In the genomic region with DNA sequence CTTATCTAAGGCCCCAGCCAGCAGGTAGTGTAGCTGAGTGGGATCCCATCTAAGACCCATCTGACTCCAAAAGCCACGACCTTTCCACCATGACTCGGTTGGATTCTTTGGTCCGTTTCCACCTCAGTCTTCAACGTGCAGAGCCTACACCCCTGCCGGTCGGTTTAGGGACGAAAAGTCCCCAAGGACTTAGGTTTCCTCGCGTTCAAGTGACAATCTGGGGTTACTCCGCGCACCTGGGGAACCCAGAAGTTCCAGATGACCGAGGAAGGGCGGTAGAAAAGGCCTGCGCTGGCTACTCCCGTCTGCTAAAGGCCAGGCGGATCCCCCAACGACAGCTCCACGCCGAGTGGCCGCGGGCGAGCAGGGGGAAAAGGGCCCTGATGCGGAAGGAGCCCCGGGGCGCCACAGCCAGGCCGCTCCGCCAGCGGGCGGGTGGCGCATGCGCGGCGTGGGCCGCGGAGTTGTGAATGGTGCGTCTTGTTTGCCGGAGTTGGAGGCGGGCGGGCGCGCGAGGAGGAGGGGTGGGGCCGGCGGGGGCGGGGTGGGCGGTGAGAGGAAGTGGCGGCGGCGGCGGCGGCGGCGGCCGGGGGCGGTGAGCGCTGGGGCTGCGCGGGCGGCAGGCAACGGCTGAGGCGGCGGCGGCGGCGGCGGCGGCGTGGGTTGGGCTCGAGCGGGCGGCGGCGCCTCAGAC, we compare ENCODE assay signal across 1 cellular context.
TF ChIP-seq lines count a peak whose summit lies in the region.

A gene (plus strand): TSS at position 595 of the 694 bp plus-strand sequence. CDS start 259 bp downstream, outside the sequence.

TF ChIP-seq in HepG2, 621 proteins besides CTCF, POLR2A, EP300 and RAD21 (continued from another document and continues in another):
- TF ChIP-seq, protein P1, sequence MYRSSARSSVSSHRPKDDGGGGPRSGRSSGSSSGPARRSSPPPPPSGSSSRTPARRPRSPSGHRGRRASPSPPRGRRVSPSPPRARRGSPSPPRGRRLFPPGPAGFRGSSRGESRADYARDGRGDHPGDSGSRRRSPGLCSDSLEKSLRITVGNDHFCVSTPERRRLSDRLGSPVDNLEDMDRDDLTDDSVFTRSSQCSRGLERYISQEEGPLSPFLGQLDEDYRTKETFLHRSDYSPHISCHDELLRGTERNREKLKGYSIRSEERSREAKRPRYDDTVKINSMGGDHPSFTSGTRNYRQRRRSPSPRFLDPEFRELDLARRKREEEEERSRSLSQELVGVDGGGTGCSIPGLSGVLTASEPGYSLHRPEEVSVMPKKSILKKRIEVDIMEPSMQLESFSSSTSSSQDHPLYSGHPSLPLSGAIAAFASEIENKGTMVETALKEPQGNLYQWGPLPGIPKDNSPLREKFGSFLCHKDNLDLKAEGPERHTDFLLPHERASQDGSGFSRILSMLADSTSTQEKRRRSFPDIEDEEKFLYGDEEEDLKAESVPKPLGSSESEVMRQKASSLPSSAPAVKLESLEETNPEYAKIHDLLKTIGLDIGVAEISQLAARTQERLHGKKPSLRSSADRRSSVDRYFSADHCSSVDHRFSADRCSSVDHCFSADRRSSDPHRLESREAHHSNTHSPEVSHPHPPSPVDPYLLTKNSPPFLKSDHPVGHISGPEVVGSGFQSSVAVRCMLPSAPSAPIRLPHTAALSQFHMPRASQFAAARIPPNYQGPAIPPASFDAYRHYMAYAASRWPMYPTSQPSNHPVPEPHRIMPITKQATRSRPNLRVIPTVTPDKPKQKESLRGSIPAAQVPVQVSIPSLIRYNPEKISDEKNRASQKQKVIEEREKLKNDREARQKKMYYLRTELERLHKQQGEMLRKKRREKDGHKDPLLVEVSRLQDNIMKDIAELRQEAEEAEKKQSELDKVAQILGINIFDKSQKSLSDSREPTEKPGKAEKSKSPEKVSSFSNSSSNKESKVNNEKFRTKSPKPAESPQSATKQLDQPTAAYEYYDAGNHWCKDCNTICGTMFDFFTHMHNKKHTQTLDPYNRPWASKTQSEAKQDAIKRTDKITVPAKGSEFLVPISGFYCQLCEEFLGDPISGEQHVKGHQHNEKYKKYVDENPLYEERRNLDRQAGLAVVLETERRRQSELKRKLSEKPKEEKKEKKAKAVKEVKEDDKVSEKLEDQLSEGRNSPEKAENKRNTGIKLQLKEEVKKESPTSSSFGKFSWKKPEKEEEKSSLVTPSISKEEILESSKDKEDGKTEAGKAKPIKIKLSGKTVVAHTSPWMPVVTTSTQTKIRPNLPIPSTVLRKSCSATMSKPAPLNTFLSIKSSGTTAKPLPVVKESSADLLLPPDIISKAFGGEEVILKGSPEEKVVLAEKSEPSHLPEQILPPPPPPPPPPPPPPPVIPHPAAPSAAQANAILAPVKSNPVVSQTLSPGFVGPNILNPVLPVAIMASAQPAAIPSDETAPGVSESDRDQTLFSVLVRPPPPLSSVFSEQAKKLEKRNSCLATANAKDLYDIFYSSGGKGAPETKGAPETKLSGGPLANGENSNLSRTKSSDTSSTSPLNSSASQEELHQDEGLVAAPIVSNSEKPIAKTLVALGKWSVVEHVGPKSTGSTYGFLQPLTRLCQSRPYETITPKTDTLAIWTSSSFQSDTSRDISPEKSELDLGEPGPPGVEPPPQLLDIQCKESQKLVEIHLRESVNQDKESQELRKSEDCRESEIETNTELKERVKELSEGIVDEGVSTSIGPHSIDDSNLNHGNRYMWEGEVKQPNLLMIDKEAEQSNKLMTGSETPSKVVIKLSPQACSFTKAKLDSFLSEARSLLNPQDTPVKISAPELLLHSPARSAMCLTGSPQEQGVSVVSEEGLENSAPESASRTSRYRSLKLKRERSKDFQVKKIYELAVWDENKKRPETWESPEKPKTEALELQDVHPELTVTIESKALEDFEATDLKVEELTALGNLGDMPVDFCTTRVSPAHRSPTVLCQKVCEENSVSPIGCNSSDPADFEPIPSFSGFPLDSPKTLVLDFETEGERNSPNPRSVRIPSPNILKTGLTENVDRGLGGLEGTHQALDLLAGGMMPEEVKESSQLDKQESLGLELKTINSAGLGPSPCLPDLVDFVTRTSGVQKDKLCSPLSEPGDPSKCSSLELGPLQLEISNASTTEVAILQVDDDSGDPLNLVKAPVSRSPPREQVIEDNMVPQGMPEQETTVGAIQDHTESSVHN (CRISPR knock-in tag; IDR thresholded peaks at IDR 0.05), result peak; percentile 18; the same call in 1 of the 2 replicates
- TF ChIP-seq NCOA1 (CRISPR knock-in tag; IDR thresholded peaks at IDR 0.05) (0 out of 2 replicates have a peak, but pooled peaks have one; percentile 14), ZNF10 (CRISPR knock-in tag; IDR thresholded peaks at IDR 0.05; ENCODE audit: borderline replicate concordance, low read depth) (no peak), ZSCAN29 (CRISPR knock-in tag; conservative IDR thresholded peaks at IDR 0.05) (no peak; the same call in 1 of the 2 replicates), ZNF670 (CRISPR knock-in tag; IDR thresholded peaks at IDR 0.05; ENCODE audit: borderline replicate concordance) (peak; percentile 79; the same call in 1 of the 2 replicates), RFXAP (CRISPR knock-in tag; IDR thresholded peaks at IDR 0.05; ENCODE audit: borderline replicate concordance) (peak; percentile 78), SIN3A (IDR thresholded peaks at IDR 0.05; ENCODE audit: borderline replicate concordance, low read depth, low read length) (peak; percentile 85; the same call in 1 of the 2 replicates), NR2C2 (CRISPR knock-in tag; IDR thresholded peaks at IDR 0.05; ENCODE audit: borderline replicate concordance) (no peak), HNF4A (CRISPR knock-in tag; IDR thresholded peaks at IDR 0.05) (peak; percentile 39; the same call in 1 of the 2 replicates), ZFAT (CRISPR knock-in tag; conservative IDR thresholded peaks at IDR 0.05) (no peak), ZNF496 (CRISPR knock-in tag; IDR thresholded peaks at IDR 0.05; ENCODE audit: insufficient replicate concordance) (no peak), ZNF24 (IDR thresholded peaks at IDR 0.05) (no peak), RNF2 (conservative IDR thresholded peaks at IDR 0.05; ENCODE audit: low read depth) (peak; percentile 63; the same call in 1 of the 2 replicates), HDAC1 (CRISPR knock-in tag; IDR thresholded peaks at IDR 0.05) (peak; percentile 88), ZNF235 (CRISPR knock-in tag; IDR thresholded peaks at IDR 0.05; ENCODE audit: borderline replicate concordance) (peak; percentile 91; the same call in 1 of the 2 replicates), MIER2 (CRISPR knock-in tag; IDR thresholded peaks at IDR 0.05) (peak; percentile 72)
- TF ChIP-seq, protein P2, sequence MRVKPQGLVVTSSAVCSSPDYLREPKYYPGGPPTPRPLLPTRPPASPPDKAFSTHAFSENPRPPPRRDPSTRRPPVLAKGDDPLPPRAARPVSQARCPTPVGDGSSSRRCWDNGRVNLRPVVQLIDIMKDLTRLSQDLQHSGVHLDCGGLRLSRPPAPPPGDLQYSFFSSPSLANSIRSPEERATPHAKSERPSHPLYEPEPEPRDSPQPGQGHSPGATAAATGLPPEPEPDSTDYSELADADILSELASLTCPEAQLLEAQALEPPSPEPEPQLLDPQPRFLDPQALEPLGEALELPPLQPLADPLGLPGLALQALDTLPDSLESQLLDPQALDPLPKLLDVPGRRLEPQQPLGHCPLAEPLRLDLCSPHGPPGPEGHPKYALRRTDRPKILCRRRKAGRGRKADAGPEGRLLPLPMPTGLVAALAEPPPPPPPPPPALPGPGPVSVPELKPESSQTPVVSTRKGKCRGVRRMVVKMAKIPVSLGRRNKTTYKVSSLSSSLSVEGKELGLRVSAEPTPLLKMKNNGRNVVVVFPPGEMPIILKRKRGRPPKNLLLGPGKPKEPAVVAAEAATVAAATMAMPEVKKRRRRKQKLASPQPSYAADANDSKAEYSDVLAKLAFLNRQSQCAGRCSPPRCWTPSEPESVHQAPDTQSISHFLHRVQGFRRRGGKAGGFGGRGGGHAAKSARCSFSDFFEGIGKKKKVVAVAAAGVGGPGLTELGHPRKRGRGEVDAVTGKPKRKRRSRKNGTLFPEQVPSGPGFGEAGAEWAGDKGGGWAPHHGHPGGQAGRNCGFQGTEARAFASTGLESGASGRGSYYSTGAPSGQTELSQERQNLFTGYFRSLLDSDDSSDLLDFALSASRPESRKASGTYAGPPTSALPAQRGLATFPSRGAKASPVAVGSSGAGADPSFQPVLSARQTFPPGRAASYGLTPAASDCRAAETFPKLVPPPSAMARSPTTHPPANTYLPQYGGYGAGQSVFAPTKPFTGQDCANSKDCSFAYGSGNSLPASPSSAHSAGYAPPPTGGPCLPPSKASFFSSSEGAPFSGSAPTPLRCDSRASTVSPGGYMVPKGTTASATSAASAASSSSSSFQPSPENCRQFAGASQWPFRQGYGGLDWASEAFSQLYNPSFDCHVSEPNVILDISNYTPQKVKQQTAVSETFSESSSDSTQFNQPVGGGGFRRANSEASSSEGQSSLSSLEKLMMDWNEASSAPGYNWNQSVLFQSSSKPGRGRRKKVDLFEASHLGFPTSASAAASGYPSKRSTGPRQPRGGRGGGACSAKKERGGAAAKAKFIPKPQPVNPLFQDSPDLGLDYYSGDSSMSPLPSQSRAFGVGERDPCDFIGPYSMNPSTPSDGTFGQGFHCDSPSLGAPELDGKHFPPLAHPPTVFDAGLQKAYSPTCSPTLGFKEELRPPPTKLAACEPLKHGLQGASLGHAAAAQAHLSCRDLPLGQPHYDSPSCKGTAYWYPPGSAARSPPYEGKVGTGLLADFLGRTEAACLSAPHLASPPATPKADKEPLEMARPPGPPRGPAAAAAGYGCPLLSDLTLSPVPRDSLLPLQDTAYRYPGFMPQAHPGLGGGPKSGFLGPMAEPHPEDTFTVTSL (CRISPR knock-in tag; IDR thresholded peaks at IDR 0.05; ENCODE audit: borderline replicate concordance), result no peak
- TF ChIP-seq, protein P3, sequence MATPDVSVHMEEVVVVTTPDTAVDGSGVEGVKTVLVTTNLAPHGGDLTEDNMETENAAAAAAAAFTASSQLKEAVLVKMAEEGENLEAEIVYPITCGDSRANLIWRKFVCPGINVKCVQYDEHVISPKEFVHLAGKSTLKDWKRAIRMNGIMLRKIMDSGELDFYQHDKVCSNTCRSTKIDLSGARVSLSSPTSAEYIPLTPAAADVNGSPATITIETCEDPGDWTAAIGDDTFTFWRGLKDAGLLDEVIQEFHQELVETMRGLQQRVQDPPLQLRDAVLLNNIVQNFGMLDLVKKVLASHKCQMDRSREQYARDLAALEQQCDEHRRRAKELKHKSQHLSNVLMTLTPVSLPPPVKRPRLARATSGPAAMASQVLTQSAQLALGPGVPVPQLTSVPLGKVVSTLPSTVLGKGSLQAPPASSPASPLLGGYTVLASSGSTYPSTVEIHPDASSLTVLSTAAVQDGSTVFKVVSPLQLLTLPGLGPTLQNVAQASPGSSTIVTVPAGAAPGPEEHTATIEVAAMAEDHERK (CRISPR knock-in tag; IDR thresholded peaks at IDR 0.05; ENCODE audit: low read depth), result 0 out of 2 replicates have a peak, but pooled peaks have one; percentile 21
- TF ChIP-seq, protein P4, sequence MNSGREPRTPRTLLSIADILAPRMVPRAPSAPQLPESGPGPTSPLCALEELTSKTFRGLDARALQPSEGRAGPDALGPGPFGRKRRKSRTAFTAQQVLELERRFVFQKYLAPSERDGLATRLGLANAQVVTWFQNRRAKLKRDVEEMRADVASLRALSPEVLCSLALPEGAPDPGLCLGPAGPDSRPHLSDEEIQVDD (CRISPR knock-in tag; IDR thresholded peaks at IDR 0.05; ENCODE audit: borderline replicate concordance), result peak; percentile 47; the same call in 1 of the 2 replicates
- TF ChIP-seq, protein P5, sequence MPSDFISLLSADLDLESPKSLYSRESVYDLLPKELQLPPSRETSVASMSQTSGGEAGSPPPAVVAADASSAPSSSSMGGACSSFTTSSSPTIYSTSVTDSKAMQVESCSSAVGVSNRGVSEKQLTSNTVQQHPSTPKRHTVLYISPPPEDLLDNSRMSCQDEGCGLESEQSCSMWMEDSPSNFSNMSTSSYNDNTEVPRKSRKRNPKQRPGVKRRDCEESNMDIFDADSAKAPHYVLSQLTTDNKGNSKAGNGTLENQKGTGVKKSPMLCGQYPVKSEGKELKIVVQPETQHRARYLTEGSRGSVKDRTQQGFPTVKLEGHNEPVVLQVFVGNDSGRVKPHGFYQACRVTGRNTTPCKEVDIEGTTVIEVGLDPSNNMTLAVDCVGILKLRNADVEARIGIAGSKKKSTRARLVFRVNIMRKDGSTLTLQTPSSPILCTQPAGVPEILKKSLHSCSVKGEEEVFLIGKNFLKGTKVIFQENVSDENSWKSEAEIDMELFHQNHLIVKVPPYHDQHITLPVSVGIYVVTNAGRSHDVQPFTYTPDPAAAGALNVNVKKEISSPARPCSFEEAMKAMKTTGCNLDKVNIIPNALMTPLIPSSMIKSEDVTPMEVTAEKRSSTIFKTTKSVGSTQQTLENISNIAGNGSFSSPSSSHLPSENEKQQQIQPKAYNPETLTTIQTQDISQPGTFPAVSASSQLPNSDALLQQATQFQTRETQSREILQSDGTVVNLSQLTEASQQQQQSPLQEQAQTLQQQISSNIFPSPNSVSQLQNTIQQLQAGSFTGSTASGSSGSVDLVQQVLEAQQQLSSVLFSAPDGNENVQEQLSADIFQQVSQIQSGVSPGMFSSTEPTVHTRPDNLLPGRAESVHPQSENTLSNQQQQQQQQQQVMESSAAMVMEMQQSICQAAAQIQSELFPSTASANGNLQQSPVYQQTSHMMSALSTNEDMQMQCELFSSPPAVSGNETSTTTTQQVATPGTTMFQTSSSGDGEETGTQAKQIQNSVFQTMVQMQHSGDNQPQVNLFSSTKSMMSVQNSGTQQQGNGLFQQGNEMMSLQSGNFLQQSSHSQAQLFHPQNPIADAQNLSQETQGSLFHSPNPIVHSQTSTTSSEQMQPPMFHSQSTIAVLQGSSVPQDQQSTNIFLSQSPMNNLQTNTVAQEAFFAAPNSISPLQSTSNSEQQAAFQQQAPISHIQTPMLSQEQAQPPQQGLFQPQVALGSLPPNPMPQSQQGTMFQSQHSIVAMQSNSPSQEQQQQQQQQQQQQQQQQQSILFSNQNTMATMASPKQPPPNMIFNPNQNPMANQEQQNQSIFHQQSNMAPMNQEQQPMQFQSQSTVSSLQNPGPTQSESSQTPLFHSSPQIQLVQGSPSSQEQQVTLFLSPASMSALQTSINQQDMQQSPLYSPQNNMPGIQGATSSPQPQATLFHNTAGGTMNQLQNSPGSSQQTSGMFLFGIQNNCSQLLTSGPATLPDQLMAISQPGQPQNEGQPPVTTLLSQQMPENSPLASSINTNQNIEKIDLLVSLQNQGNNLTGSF (CRISPR knock-in tag; IDR thresholded peaks at IDR 0.05), result peak; percentile 89
- TF ChIP-seq, protein P6, sequence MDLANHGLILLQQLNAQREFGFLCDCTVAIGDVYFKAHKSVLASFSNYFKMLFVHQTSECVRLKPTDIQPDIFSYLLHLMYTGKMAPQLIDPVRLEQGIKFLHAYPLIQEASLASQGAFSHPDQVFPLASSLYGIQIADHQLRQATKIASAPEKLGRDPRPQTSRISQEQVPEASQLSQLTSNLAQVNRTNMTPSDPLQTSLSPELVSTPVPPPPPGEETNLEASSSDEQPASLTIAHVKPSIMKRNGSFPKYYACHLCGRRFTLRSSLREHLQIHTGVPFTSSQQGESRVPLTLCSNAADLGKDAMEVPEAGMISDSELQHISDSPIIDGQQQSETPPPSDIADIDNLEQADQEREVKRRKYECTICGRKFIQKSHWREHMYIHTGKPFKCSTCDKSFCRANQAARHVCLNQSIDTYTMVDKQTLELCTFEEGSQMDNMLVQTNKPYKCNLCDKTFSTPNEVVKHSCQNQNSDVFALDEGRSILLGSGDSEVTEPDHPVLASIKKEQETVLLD (CRISPR knock-in tag; IDR thresholded peaks at IDR 0.05; ENCODE audit: low read depth), result 0 out of 2 replicates have a peak, but pooled peaks have one; percentile 37
